In genomic region chr5:158819840-158820620, GRCh38 we compare ENCODE assay signal across 8 cellular contexts.
DNase-seq lines count a peak whose midpoint lies in the region; ATAC-seq, FAIRE-seq and TF ChIP-seq lines count a peak whose summit lies in the region.

No MANE protein-coding gene starts in this region.

- H3K4me1 Mint-ChIP-seq in effector memory CD8-positive, alpha-beta T cell (ENCODE audit: low read depth in 2 of 2) = no peaks in the 10 kb centered on the region
- peaks cover 0 to 4% of the 10 kb centered on the region in 2 donors for H3K4me1 Mint-ChIP-seq in immature natural killer cell

- no peaks in the 10 kb centered on the region for H3K36me3 Mint-ChIP-seq in effector memory CD8-positive, alpha-beta T cell (ENCODE audit: insufficient read depth)
- peaks cover 0 to 3% (median 0%) of the 10 kb centered on the region in 3 donors for H3K36me3 Mint-ChIP-seq in immature natural killer cell

- H3K4me1 ChIP-seq in foreskin keratinocyte = no peaks in the 10 kb centered on the region

- no peak overlapping the region for H3K27ac ChIP-seq in foreskin keratinocyte

- peak; percentile 68 for ATAC-seq in GM21576 (IDR thresholded peaks at IDR 0.05; ENCODE audit: unreplicated experiment)
- peak; percentile 73 for ATAC-seq in foreskin keratinocyte
- no peak for ATAC-seq in effector memory CD8-positive, alpha-beta T cell (replicated peaks)

- no peak overlapping the region for H3K27ac Mint-ChIP-seq in effector memory CD8-positive, alpha-beta T cell
- H3K27ac Mint-ChIP-seq in immature natural killer cell = no peak overlapping the region

- no peaks in the 10 kb centered on the region for H3K27me3 ChIP-seq in foreskin keratinocyte

- peak; percentile 98 for FAIRE-seq in GM12892 (lab: Jason Lieb, UNC)

- H3K27me3 Mint-ChIP-seq in effector memory CD8-positive, alpha-beta T cell = peaks cover 22 to 48% of the 10 kb centered on the region in 2 donors
- H3K27me3 Mint-ChIP-seq in immature natural killer cell (ENCODE audit: low read depth in 3 of 3) = peaks cover 2 to 16% (median 4%) of the 10 kb centered on the region in 3 donors

- TF ChIP-seq CTCF in foreskin keratinocyte (conservative IDR thresholded peaks at IDR 0.05) = no peak

- no peak overlapping the region for H3K4me3 Mint-ChIP-seq in effector memory CD8-positive, alpha-beta T cell
- no peak overlapping the region for H3K4me3 Mint-ChIP-seq in immature natural killer cell

- no peak for DNase-seq in GM12892 (ENCODE audit: insufficient read length)
- peak; percentile 73 for DNase-seq in LHCN-M2 (ENCODE audit: low read depth)
- DNase-seq in foreskin keratinocyte = peak; percentile 2 to 3
- no peak for DNase-seq in effector memory CD8-positive, alpha-beta T cell
- DNase-seq in immature natural killer cell = no peak
- no peak for DNase-seq in NCI-H2171 treated with DMSO at 0.1 percent for 48 hours (lab: John Stamatoyannopoulos, UW)
- DNase-seq in H4 (ENCODE audit: low spot score) = no peak

- peaks cover 0 to 5% of the 10 kb centered on the region in 2 donors for H3K9me3 Mint-ChIP-seq in effector memory CD8-positive, alpha-beta T cell
- H3K9me3 Mint-ChIP-seq in immature natural killer cell = peaks cover 0 to 2% (median 0%) of the 10 kb centered on the region in 6 donors

- no peak for TF ChIP-seq POLR2A in GM12892 (IDR thresholded peaks at IDR 0.05; ENCODE audit: low read depth, low read length)

Comparison
In these comparisons a context has a peak if more than half of its experiments do, and no peak if none do; other contexts are left out.
1. DNase-seq: peak in LHCN-M2 (single experiment) and foreskin keratinocyte (2 of 2); none in GM12892 (single experiment), effector memory CD8-positive, alpha-beta T cell (0 of 3), immature natural killer cell (0 of 3), NCI-H2171 treated with DMSO at 0.1 percent for 48 hours (single experiment) and H4 (single experiment).